In the genomic region with DNA sequence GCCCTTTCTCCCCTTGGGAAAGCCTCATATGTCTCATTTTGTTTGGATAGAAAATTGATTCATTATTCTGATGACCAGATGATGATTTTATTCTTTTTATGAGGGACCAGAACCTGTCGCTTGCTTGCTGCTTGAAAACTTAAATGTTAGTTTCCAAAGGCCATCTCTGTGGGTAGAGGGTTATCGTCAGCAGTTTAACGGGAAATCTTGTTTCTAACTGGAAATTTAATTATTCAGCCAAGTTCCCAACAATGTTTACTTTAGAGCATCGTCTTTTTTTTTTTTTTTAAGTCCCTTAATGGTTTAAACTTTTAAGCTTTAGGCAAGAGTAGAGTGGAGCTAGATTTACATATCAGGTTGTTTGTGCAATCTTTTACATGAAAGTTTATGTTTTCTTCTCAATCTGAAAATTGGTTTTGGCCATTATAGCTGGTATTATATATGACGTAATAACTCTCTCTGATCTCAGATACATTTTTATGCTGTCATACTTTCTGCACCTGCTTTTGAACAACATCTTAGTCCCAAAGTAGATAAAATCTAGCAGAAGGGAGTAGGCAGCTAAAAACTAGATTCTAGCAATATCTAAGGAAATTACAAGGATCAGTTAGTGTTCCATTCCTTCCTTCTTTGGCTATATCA, we compare ENCODE assay signal across 3 cellular contexts.
TF ChIP-seq lines count a peak whose summit lies in the region.

No MANE protein-coding gene starts in this region.

TF ChIP-seq in liver, 16 proteins besides CTCF, POLR2A, EP300 and RAD21 (continued from another document):
- peak; percentile 8 to 36 for TF ChIP-seq HNF4A (conservative IDR thresholded peaks at IDR 0.05)
- peak in 1 of 2 donors; percentile 16 for TF ChIP-seq EGR1 (IDR thresholded peaks at IDR 0.05; ENCODE audit: low read depth in 2 of 2)
- TF ChIP-seq, protein P1, sequence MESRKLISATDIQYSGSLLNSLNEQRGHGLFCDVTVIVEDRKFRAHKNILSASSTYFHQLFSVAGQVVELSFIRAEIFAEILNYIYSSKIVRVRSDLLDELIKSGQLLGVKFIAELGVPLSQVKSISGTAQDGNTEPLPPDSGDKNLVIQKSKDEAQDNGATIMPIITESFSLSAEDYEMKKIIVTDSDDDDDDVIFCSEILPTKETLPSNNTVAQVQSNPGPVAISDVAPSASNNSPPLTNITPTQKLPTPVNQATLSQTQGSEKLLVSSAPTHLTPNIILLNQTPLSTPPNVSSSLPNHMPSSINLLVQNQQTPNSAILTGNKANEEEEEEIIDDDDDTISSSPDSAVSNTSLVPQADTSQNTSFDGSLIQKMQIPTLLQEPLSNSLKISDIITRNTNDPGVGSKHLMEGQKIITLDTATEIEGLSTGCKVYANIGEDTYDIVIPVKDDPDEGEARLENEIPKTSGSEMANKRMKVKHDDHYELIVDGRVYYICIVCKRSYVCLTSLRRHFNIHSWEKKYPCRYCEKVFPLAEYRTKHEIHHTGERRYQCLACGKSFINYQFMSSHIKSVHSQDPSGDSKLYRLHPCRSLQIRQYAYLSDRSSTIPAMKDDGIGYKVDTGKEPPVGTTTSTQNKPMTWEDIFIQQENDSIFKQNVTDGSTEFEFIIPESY (IDR thresholded peaks at IDR 0.05): no peak
- peak; percentile 22 for TF ChIP-seq TAF1 (conservative IDR thresholded peaks at IDR 0.05)
- peak; percentile 16 for TF ChIP-seq NR2F2 (IDR thresholded peaks at IDR 0.05)
- TF ChIP-seq JUND (IDR thresholded peaks at IDR 0.05): peak in 1 of 2 donors; percentile 14

TF ChIP-seq in HepG2, 621 proteins besides CTCF, POLR2A, EP300 and RAD21 (continued from another document):
- TF ChIP-seq ZNF781 (CRISPR knock-in tag; IDR thresholded peaks at IDR 0.05; ENCODE audit: borderline replicate concordance, not compliant biosample characterization) (no peak), ISX (CRISPR knock-in tag; conservative IDR thresholded peaks at IDR 0.05) (no peak), ZFP37 (CRISPR knock-in tag; IDR thresholded peaks at IDR 0.05; ENCODE audit: borderline replicate concordance) (no peak), TCF7 (IDR thresholded peaks at IDR 0.05; ENCODE audit: low read depth) (no peak), SP140L (CRISPR knock-in tag; IDR thresholded peaks at IDR 0.05; ENCODE audit: borderline replicate concordance) (no peak), ZNF556 (CRISPR knock-in tag; IDR thresholded peaks at IDR 0.05; ENCODE audit: borderline replicate concordance) (no peak), MAFG (CRISPR knock-in tag; IDR thresholded peaks at IDR 0.05) (no peak), HNRNPLL (IDR thresholded peaks at IDR 0.05; ENCODE audit: low read depth, low read length, poor library complexity, severe bottlenecking) (no peak), NONO (IDR thresholded peaks at IDR 0.05) (no peak), NONO (CRISPR knock-in tag; conservative IDR thresholded peaks at IDR 0.05) (no peak), NFIC (IDR thresholded peaks at IDR 0.05; ENCODE audit: low read length) (no peak)
- TF ChIP-seq, protein P2, sequence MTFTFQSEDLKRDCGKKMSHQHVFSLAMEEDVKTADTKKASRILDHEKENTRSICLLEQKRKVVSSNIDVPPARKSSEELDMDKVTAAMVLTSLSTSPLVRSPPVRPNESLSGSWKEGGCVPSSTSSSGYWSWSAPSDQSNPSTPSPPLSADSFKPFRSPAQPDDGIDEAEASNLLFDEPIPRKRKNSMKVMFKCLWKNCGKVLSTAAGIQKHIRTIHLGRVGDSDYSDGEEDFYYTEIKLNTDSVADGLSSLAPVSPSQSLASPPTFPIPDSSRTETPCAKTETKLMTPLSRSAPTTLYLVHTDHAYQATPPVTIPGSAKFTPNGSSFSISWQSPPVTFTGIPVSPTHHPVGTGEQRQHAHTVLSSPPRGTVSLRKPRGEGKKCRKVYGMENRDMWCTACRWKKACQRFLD (CRISPR knock-in tag; IDR thresholded peaks at IDR 0.05; ENCODE audit: borderline replicate concordance): no peak

TF ChIP-seq in GM12891, 5 proteins besides CTCF, POLR2A, EP300 and RAD21 (continued from another document):
- TF ChIP-seq SPI1 (IDR thresholded peaks at IDR 0.05; ENCODE audit: low read depth, low read length) (no peak), PAX5 (IDR thresholded peaks at IDR 0.05; ENCODE audit: insufficient read depth, low read length, severe bottlenecking) (no peak), POU2F2 (IDR thresholded peaks at IDR 0.05; ENCODE audit: low read depth, low read length) (no peak), POLR2AphosphoS5 (IDR thresholded peaks at IDR 0.05; ENCODE audit: low read depth, low read length) (no peak)
